8 cellular contexts compared by ENCODE assay signal in genomic region chr17:57121308-57122042, GRCh38. TPM values are rescaled to one million over a fixed set of nuclear protein-coding genes. Genes with fewer than 3 reads are reported as not detected.
DNase-seq lines count a peak whose midpoint lies in the region; ATAC-seq lines count a peak whose summit lies in the region.

No MANE protein-coding gene starts in this region.

- intact Hi-C loops in activated T-helper 2 cell treated with anti-CD3 and anti-CD28 coated beads, Interferon-gamma antibody, Interleukin-2, Interleukin-4, amounts not matched to agents 10 μg/mL and 5 μg/mL and 100 μg/mL, durations not matched to agents 14 hours and 24 hours and 36 hours (cut with micrococcal nuclease): no loop called here

- CTCF ChIA-PET in activated CD8-positive, alpha-beta T cell treated with anti-CD3 and anti-CD28 coated beads, Interleukin-2, amount 10 ng/mL, durations not matched to agents 7 days and 5 days (lab: Charles Lee): interaction anchor here (1.2 to 2.3 kb wide), 2 partner anchors 11 to 662 kb away, joined by 3 to 10 read pairs; no protein-coding TSS in a partner anchor

- no peaks in the 10 kb centered on the region for H3K27me3 Mint-ChIP-seq in activated CD8-positive, alpha-beta T cell treated with anti-CD3 and anti-CD28 coated beads, Interleukin-2, amount 10 ng/mL, durations not matched to agents 7 days and 5 days (ENCODE audit: low read depth)
- no peaks in the 10 kb centered on the region for H3K27me3 Mint-ChIP-seq in activated T-helper 2 cell treated with anti-CD3 and anti-CD28 coated beads, Interferon-gamma antibody, Interleukin-2, Interleukin-4, amounts not matched to agents 10 μg/mL and 5 μg/mL and 100 μg/mL, durations not matched to agents 14 hours and 24 hours and 36 hours (ENCODE audit: low read depth)

- DNase-seq in COLO829 (ENCODE audit: low spot score): peak; percentile 53
- peak; percentile 27 for DNase-seq in HK-2 (ENCODE audit: unreplicated experiment)
- peak; percentile 31 for DNase-seq in activated CD8-positive, alpha-beta T cell treated with anti-CD3 and anti-CD28 coated beads, Interleukin-2, amount 10 ng/mL, durations not matched to agents 7 days and 5 days
- DNase-seq in iPS-NIHi7 (ENCODE audit: extremely low spot score): peak; percentile 71
- DNase-seq in activated T-helper 2 cell treated with anti-CD3 and anti-CD28 coated beads, Interferon-gamma antibody, Interleukin-2, Interleukin-4, amounts not matched to agents 10 μg/mL and 5 μg/mL and 100 μg/mL, durations not matched to agents 14 hours and 24 hours and 36 hours (ENCODE audit: low spot score): no peak
- DNase-seq in activated naive CD4-positive, alpha-beta T cell treated with anti-CD3 and anti-CD28 coated beads, Interleukin-2, amount 50 U/mL, for 16 hours: no peak

- POLR2A ChIA-PET in activated CD8-positive, alpha-beta T cell treated with anti-CD3 and anti-CD28 coated beads, Interleukin-2, amount 10 ng/mL, durations not matched to agents 7 days and 5 days (lab: Charles Lee): no interaction called here

- H3K9me3 Mint-ChIP-seq in activated CD8-positive, alpha-beta T cell treated with anti-CD3 and anti-CD28 coated beads, Interleukin-2, amount 10 ng/mL, durations not matched to agents 7 days and 5 days (ENCODE audit: insufficient read depth): no peaks in the 10 kb centered on the region
- H3K9me3 Mint-ChIP-seq in activated T-helper 2 cell treated with anti-CD3 and anti-CD28 coated beads, Interferon-gamma antibody, Interleukin-2, Interleukin-4, amounts not matched to agents 10 μg/mL and 5 μg/mL and 100 μg/mL, durations not matched to agents 14 hours and 24 hours and 36 hours: no peaks in the 10 kb centered on the region

- peaks cover 25% of the 10 kb centered on the region for H3K36me3 Mint-ChIP-seq in activated CD8-positive, alpha-beta T cell treated with anti-CD3 and anti-CD28 coated beads, Interleukin-2, amount 10 ng/mL, durations not matched to agents 7 days and 5 days (ENCODE audit: low read depth)
- H3K36me3 Mint-ChIP-seq in activated T-helper 2 cell treated with anti-CD3 and anti-CD28 coated beads, Interferon-gamma antibody, Interleukin-2, Interleukin-4, amounts not matched to agents 10 μg/mL and 5 μg/mL and 100 μg/mL, durations not matched to agents 14 hours and 24 hours and 36 hours (ENCODE audit: low read depth): peaks cover 43% of the 10 kb centered on the region

- no peak overlapping the region for H3K27ac Mint-ChIP-seq in activated CD8-positive, alpha-beta T cell treated with anti-CD3 and anti-CD28 coated beads, Interleukin-2, amount 10 ng/mL, durations not matched to agents 7 days and 5 days
- H3K27ac Mint-ChIP-seq in activated T-helper 2 cell treated with anti-CD3 and anti-CD28 coated beads, Interferon-gamma antibody, Interleukin-2, Interleukin-4, amounts not matched to agents 10 μg/mL and 5 μg/mL and 100 μg/mL, durations not matched to agents 14 hours and 24 hours and 36 hours: no peak overlapping the region

- H3K4me1 Mint-ChIP-seq in activated CD8-positive, alpha-beta T cell treated with anti-CD3 and anti-CD28 coated beads, Interleukin-2, amount 10 ng/mL, durations not matched to agents 7 days and 5 days (ENCODE audit: low read depth): peaks cover 3% of the 10 kb centered on the region
- no peaks in the 10 kb centered on the region for H3K4me1 Mint-ChIP-seq in activated T-helper 2 cell treated with anti-CD3 and anti-CD28 coated beads, Interferon-gamma antibody, Interleukin-2, Interleukin-4, amounts not matched to agents 10 μg/mL and 5 μg/mL and 100 μg/mL, durations not matched to agents 14 hours and 24 hours and 36 hours (ENCODE audit: low read depth)

- H3K4me3 Mint-ChIP-seq in activated CD8-positive, alpha-beta T cell treated with anti-CD3 and anti-CD28 coated beads, Interleukin-2, amount 10 ng/mL, durations not matched to agents 7 days and 5 days: no peak overlapping the region
- H3K4me3 Mint-ChIP-seq in activated T-helper 2 cell treated with anti-CD3 and anti-CD28 coated beads, Interferon-gamma antibody, Interleukin-2, Interleukin-4, amounts not matched to agents 10 μg/mL and 5 μg/mL and 100 μg/mL, durations not matched to agents 14 hours and 24 hours and 36 hours (ENCODE audit: low read depth): no peak overlapping the region

- no peak for ATAC-seq in activated CD8-positive, alpha-beta T cell treated with anti-CD3 and anti-CD28 coated beads, Interleukin-2, amount 10 ng/mL, durations not matched to agents 7 days and 5 days
- ATAC-seq in HG02610 (IDR thresholded peaks at IDR 0.05; ENCODE audit: unreplicated experiment) (no peak), HG03520 (IDR thresholded peaks at IDR 0.05; ENCODE audit: unreplicated experiment) (no peak)

RNA-seq across cellular contexts. Expression of gene AKAP1, which starts 36.4 kb away (rescaled TPM):
- total RNA-seq in activated CD8-positive, alpha-beta T cell treated with anti-CD3 and anti-CD28 coated beads, Interleukin-2, amount 10 ng/mL, durations not matched to agents 7 days and 5 days: 10 to 100 TPM; 30.0 to 33.6 TPM
- total RNA-seq in activated T-helper 2 cell treated with anti-CD3 and anti-CD28 coated beads, Interferon-gamma antibody, Interleukin-2, Interleukin-4, amounts not matched to agents 10 μg/mL and 5 μg/mL and 100 μg/mL, durations not matched to agents 14 hours and 24 hours and 36 hours: 38.7 and 45.0 TPM in 2 replicates

Comparison
In these comparisons a context has a peak if more than half of its experiments do, and no peak if none do; other contexts are left out.
1. DNase-seq: peak in COLO829 (single experiment), HK-2 (single experiment), activated CD8-positive, alpha-beta T cell treated with anti-CD3 and anti-CD28 coated beads, Interleukin-2, amount 10 ng/mL, durations not matched to agents 7 days and 5 days (single experiment) and iPS-NIHi7 (single experiment); none in activated T-helper 2 cell treated with anti-CD3 and anti-CD28 coated beads, Interferon-gamma antibody, Interleukin-2, Interleukin-4, amounts not matched to agents 10 μg/mL and 5 μg/mL and 100 μg/mL, durations not matched to agents 14 hours and 24 hours and 36 hours (single experiment) and activated naive CD4-positive, alpha-beta T cell treated with anti-CD3 and anti-CD28 coated beads, Interleukin-2, amount 50 U/mL, for 16 hours (single experiment).